24 cellular contexts compared by ENCODE assay signal in the genomic region with DNA sequence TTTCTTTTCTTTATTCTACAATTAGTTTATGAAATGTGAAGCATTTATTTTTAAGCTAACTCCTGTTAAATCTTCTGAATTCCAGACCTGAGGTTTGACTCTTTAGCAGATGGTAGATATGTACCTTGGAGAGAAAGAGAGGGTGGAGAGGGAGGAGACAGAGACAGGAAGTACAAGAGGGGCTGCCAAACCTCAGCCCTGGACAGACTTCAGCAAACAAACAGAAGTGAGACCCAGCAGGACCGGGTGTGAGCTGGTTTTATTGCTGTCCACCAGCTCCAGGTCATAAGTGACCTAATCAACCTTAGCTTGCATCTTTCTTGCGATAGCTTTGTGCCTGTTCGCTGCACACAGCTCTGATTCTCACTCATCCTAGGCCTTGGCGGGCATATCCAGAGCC.
"Had no signal": no experiment of that assay in that cellular context is flagged by ENCODE, and none has a peak within 500 bp of the region (broad histone marks: within the 10 kb centered on the region; RNA-seq: fewer than 3 reads in every experiment).

No MANE protein-coding gene starts in this region.

- H3K4me1 ChIP-seq: adrenal gland, body of pancreas, colonic mucosa, left lung, lower lobe of right lung, neural progenitor cell, parathyroid adenoma, spleen, tibial nerve had no signal

- ATAC-seq: activated CD4-positive, alpha-beta T cell treated with anti-CD3 and anti-CD28 coated beads for 36 hours; body of pancreas; left lung; lower lobe of right lung; natural killer cell; right cardiac atrium had no signal

- H3K4me2 ChIP-seq: neural progenitor cell had no signal

- DNase-seq: activated CD4-positive, alpha-beta T cell treated with anti-CD3 and anti-CD28 coated beads for 36 hours; activated CD4-positive, alpha-beta T cell treated with anti-CD3 and anti-CD28 coated beads, Interleukin-2, amount 50 U/mL, for 4 hours; activated CD4-positive, CD25-positive, alpha-beta regulatory T cell; activated CD8-positive, alpha-beta memory T cell treated with anti-CD3 and anti-CD28 coated beads for 24 hours; activated effector memory CD4-positive, alpha-beta T cell treated with Interleukin-2 at 50 U/mL for 16 hours; activated naive CD4-positive, alpha-beta T cell treated with anti-CD3 and anti-CD28 coated beads for 36 hours; activated naive CD8-positive, alpha-beta T cell treated with anti-CD3 and anti-CD28 coated beads for 36 hours; adrenal gland; aorta; body of pancreas; cerebellar nuclear complex; colonic mucosa; effector memory CD4-positive, alpha-beta T cell; left lung; lower lobe of right lung; mesenchymal stem cell; natural killer cell; occipital lobe; right cardiac atrium; spleen; stimulated activated naive CD4-positive, alpha-beta T cell had no signal

- H3K9ac ChIP-seq: neural progenitor cell, parathyroid adenoma had no signal

- H3K9me3 ChIP-seq: adrenal gland, body of pancreas, colonic mucosa, left lung, lower lobe of right lung, spleen, tibial nerve had no signal

- H3K27me3 ChIP-seq: adrenal gland, body of pancreas, colonic mucosa, left lung, neural progenitor cell, spleen, tibial nerve had no signal

- H2AFZ ChIP-seq: neural progenitor cell, parathyroid adenoma had no signal

- H3K79me2 ChIP-seq: parathyroid adenoma had no signal

- H3K4me3 ChIP-seq: adrenal gland, body of pancreas, colonic mucosa, left lung, lower lobe of right lung, neural progenitor cell, spleen, tibial nerve had no signal

- H3K36me3 ChIP-seq: adrenal gland, colonic mucosa, left lung, lower lobe of right lung, neural progenitor cell, spleen, tibial nerve had no signal

- H3K27ac ChIP-seq: adrenal gland, body of pancreas, colonic mucosa, left lung, lower lobe of right lung, neural progenitor cell, parathyroid adenoma, spleen, tibial nerve had no signal
